Comparison of ENCODE assay signal across 34 cellular contexts in the genomic region with DNA sequence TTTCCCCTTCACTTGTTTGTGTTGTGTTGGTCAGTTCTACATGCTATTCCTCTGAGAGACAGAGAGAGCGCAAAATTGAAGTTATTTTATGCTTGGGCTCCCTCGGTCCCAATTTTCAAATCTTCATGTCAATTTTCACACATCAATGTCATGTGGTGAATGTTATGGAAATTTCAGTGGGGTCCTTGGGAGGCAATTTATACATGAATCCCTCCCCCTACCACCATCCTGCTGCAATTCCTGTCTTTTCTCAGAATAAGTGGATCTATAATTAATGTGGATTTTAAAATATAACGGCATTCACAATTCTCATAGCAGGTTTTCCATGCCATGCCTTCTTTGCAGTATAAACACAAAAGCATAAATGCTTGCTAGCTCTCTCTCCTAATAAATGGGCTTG.
"Had no signal": no experiment of that assay in that cellular context is flagged by ENCODE, and none has a peak within 500 bp of the region (broad histone marks: within the 10 kb centered on the region; RNA-seq: fewer than 3 reads in every experiment).

No MANE protein-coding gene starts in this region.

- H3K27me3 ChIP-seq: adrenal gland, ascending aorta, body of pancreas, brain microvascular endothelial cell, breast epithelium, cardiac muscle cell had no signal

- FAIRE-seq: astrocyte, bronchial epithelial cell had no signal

- H3K27ac ChIP-seq: adrenal gland, ascending aorta, body of pancreas, brain microvascular endothelial cell, breast epithelium, cardiac muscle cell had no signal

- H3K4me1 ChIP-seq: adrenal gland, ascending aorta, body of pancreas, breast epithelium had no signal

- H3K9me3 ChIP-seq: adrenal gland, ascending aorta, body of pancreas, breast epithelium had no signal

- ATAC-seq: activated naive CD4-positive, alpha-beta T cell treated with anti-CD3 and anti-CD28 coated beads, Interleukin-2, amount 50 U/mL, for 72 hours; activated naive CD8-positive, alpha-beta T cell treated with anti-CD3 and anti-CD28 coated beads, Interleukin-2, amount 50 U/mL, for 24 hours; activated T-cell treated with anti-CD3 and anti-CD28 coated beads, Interleukin-2, amount 50 U/mL, for 4 hours; activated T-cell treated with anti-CD3 and anti-CD28 coated beads, Interleukin-2, amount 50 U/mL, for 72 hours; activated T-helper 17 cell treated with anti-CD3 and anti-CD28 coated beads, Interleukin-2, amount 50 U/mL, for 72 hours; body of pancreas had no signal

- DNase-seq: activated effector memory CD4-positive, alpha-beta T cell treated with anti-CD3 and anti-CD28 coated beads, Interleukin-2, amount 50 U/mL, for 16 hours; activated effector memory CD4-positive, alpha-beta T cell treated with Interleukin-2 at 50 U/mL for 16 hours; activated gamma-delta T cell; activated gamma-delta T cell treated with Interleukin-2 at 50 U/mL for 16 hours; activated naive CD4-positive, alpha-beta T cell; activated naive CD4-positive, alpha-beta T cell treated with anti-CD3 and anti-CD28 coated beads for 36 hours; activated naive CD4-positive, alpha-beta T cell treated with anti-CD3 and anti-CD28 coated beads, Interleukin-2, amount 10 ng/mL, durations not matched to agents 7 days and 5 days; activated naive CD4-positive, alpha-beta T cell treated with anti-CD3 and anti-CD28 coated beads, Interleukin-2, amount 50 U/mL, for 16 hours; activated naive CD4-positive, alpha-beta T cell treated with Interleukin-2 at 50 U/mL for 16 hours; activated naive CD8-positive, alpha-beta T cell treated with anti-CD3 and anti-CD28 coated beads for 36 hours; activated naive CD8-positive, alpha-beta T cell treated with anti-CD3 and anti-CD28 coated beads, Interleukin-2, amount 10 ng/mL, durations not matched to agents 7 days and 5 days; activated naive CD8-positive, alpha-beta T cell treated with anti-CD3 and anti-CD28 coated beads, Interleukin-2, amount 50 U/mL, for 24 hours; activated T-cell treated with anti-CD3 and anti-CD28 coated beads, Interleukin-2, amount 50 U/mL, for 1 hour; activated T-cell treated with anti-CD3 and anti-CD28 coated beads, Interleukin-2, amount 50 U/mL, for 24 hours; activated T-cell treated with anti-CD3 and anti-CD28 coated beads, Interleukin-2, amount 50 U/mL, for 4 hours; activated T-cell treated with anti-CD3 and anti-CD28 coated beads, Interleukin-2, amount 50 U/mL, for 48 hours; activated T-cell treated with anti-CD3 and anti-CD28 coated beads, Interleukin-2, amount 50 U/mL, for 72 hours; adrenal gland; amniotic stem cell; amygdala; anterior cingulate cortex; aorta; body of pancreas; brain microvascular endothelial cell; caudate nucleus; central memory CD4-positive, alpha-beta T cell; cerebellar nuclear complex had no signal

- H3K4me3 ChIP-seq: adrenal gland, ascending aorta, body of pancreas, breast epithelium, cardiac muscle cell had no signal

- H3K36me3 ChIP-seq: adrenal gland, ascending aorta, brain microvascular endothelial cell, breast epithelium, cardiac muscle cell had no signal
